In the genomic region with DNA sequence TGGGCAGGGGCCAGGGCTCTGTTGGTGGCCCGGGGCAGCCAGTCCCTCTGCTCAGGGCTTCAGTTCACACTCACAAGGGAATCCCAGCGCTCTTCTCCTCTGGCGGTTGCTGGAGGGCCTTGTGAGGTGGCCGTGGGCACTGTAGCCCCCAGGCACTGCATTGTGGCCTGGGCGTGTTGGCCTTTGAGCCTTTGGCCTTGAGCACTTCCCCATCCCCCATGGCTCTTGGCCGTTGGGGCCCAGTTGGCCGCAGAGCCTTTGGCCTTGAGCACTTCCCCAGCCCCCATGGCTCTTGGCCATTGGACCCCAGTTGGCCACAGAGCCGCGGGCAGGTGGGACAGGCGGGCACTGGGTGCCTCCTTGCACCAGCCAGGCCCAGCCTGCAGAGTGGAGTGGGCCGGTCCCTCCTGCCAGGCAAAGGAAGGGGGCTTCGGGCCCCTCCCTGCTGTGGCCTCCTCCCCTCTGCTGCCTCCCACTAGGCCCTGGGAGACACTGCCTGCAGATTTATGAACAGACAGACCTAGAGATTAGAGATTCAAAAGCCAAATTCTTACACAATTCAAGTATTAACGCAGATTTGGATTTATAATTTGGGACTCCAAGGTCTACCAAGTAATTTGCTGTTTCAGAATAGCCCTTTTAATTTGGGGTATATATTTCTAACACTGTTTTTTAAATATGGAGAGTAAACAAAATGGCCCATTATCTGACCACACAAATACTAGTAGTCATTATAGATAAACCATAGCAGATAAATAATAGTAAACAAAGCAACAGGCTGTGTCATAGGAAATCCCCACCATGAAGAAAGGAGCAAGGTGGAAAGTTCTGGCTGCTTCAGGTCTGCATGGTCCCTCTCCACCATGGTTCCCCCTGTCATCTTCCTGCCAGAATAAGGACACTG, we compare ENCODE assay signal across 12 cellular contexts. TPM values are rescaled to one million over a fixed set of nuclear protein-coding genes. Genes with fewer than 3 reads are reported as not detected.
A peak's percentile ranks its signal among the peaks of the same experiment; 100 is the strongest.
DNase-seq lines count a peak whose midpoint lies in the region; ATAC-seq and TF ChIP-seq lines count a peak whose summit lies in the region.
"Had no signal": no experiment of that assay in that cellular context is flagged by ENCODE, and none has a peak within 500 bp of the region (broad histone marks: within the 10 kb centered on the region; RNA-seq: fewer than 3 reads in every experiment).

No MANE protein-coding gene starts in this region.

- H3K4me1 ChIP-seq in body of pancreas: peaks cover 58% of the 10 kb centered on the region
- H3K4me1 ChIP-seq in iPS-15b (ENCODE audit: control insufficient read depth, insufficient read depth, low read length): peaks cover 5% of the 10 kb centered on the region

- H3K4me1 Mint-ChIP-seq in HFFc6 (ENCODE audit: low read depth): no peaks in the 10 kb centered on the region; the same call in 1 of the 2 replicates

- H3K36me3 ChIP-seq in H7 (replicated peaks; ENCODE audit: control insufficient read depth, insufficient read depth, low read length) (peaks cover 3% of the 10 kb centered on the region), body of pancreas (replicated peaks in 1 of 2; ENCODE audit: insufficient read depth in 1 of 2, low read depth in 2 of 2) (no peaks in the 10 kb centered on the region), iPS-15b (ENCODE audit: control insufficient read depth, insufficient read depth, low read length) (no peaks in the 10 kb centered on the region)

- peak overlapping the region; percentile 19 to 68 (median 44) for H3K27ac ChIP-seq in body of pancreas

- H3K9me3 ChIP-seq in body of pancreas (no peaks in the 10 kb centered on the region), iPS-15b (ENCODE audit: control insufficient read depth, insufficient read depth, low read length) (no peaks in the 10 kb centered on the region)

- ATAC-seq in body of pancreas (no peak), sciatic nerve (peak; percentile 36)
- ATAC-seq: CD8-positive, alpha-beta T cell had no signal

- H3K27me3 ChIP-seq in H7 (ENCODE audit: control insufficient read depth, insufficient read depth, low read length) (no peaks in the 10 kb centered on the region), body of pancreas (no peaks in the 10 kb centered on the region), iPS-15b (ENCODE audit: control insufficient read depth, insufficient read depth, low read length) (no peaks in the 10 kb centered on the region)

- no peak overlapping the region for H3K4me3 Mint-ChIP-seq in HFFc6
- H3K4me3 Mint-ChIP-seq: CD8-positive, alpha-beta T cell had no signal

- H3K36me3 Mint-ChIP-seq in HFFc6 (ENCODE audit: low read depth): no peaks in the 10 kb centered on the region

- no peak for TF ChIP-seq POLR2A in body of pancreas (IDR thresholded peaks at IDR 0.05)

- no peak overlapping the region; the same call in 1 of the 2 replicates for H3K27ac Mint-ChIP-seq in HFFc6
- H3K27ac Mint-ChIP-seq: CD8-positive, alpha-beta T cell had no signal

- no peaks in the 10 kb centered on the region for H3K9me3 Mint-ChIP-seq in HFFc6
- H3K9me3 Mint-ChIP-seq: CD8-positive, alpha-beta T cell had no signal

- intact Hi-C loops in body of pancreas (cut with DNase I): no loop called here
- intact Hi-C loops in sciatic nerve (cut with DNase I): no loop called here

- no peak overlapping the region for H3K9ac ChIP-seq in iPS-15b (ENCODE audit: low read depth, low read length)

- H3K4me3 ChIP-seq in H7 (ENCODE audit: insufficient read depth, low read depth, low read length) (peak overlapping the region; percentile 12), body of pancreas (no peak overlapping the region), iPS-15b (ENCODE audit: low read depth, low read length) (peak overlapping the region; percentile 35)

- TF ChIP-seq CTCF in body of pancreas (IDR thresholded peaks at IDR 0.05) (no peak), HFFc6 (IDR thresholded peaks at IDR 0.05) (no peak)

- peak; percentile 70 for DNase-seq in H7
- no peak for DNase-seq in body of pancreas
- no peak for DNase-seq in sciatic nerve (ENCODE audit: low spot score)
- DNase-seq in NCI-H510A (lab: John Stamatoyannopoulos, UW): no peak
- no peak for DNase-seq in stimulated activated CD4-positive, alpha-beta T cell treated with anti-CD3 and anti-CD28 coated beads, Interleukin-1b, Interleukin-23, amount 100 ng/mL, for 48 hours
- no peak for DNase-seq in HFFc6
- no peak for DNase-seq in HuH-7 (ENCODE audit: low spot score)
- DNase-seq: CD8-positive, alpha-beta T cell; effector CD8-positive, alpha-beta T cell; KBM-7; RPMI8226 had no signal

- WGBS in body of pancreas, 2 donors: 20 to 49% methylated on average over 2 to 9 of the region's 13 CpGs

- H3K27me3 Mint-ChIP-seq in HFFc6 (ENCODE audit: insufficient read depth): peaks cover 4% of the 10 kb centered on the region; the same call in 1 of the 2 replicates

RNA-seq across cellular contexts. Expression of a gene that starts 18.2 kb away (rescaled TPM):
- 3.3 and 5.0 TPM in 2 replicates for total RNA-seq in H7 (2014; rRNA removed; shearing (Covaris generic))
- total RNA-seq in body of pancreas (10 to 100 TPM; 22.1 to 23.6 TPM), sciatic nerve (33.9 TPM)
- 10 to 100 TPM; 24.8 to 30.6 (median 28.3) TPM for total RNA-seq in HFFc6 (2021; fragmentation: NEBNext Ultra II Directional; extraction: Animal tissue kit (Norgen Biotek cat#: 25700))

RNA-seq across cellular contexts. Expression of a gene that starts 18.3 kb away (rescaled TPM):
- 1.4 and 1.7 TPM in 2 replicates for total RNA-seq in H7 (2014; rRNA removed; shearing (Covaris generic))
- total RNA-seq in body of pancreas: 10 to 100 TPM; 85.6 to 98.2 TPM
- 155 TPM for total RNA-seq in sciatic nerve
- total RNA-seq in HFFc6 (2021; fragmentation: NEBNext Ultra II Directional; extraction: Animal tissue kit (Norgen Biotek cat#: 25700)): 100 to 1,000 TPM; 215 to 306 (median 234) TPM

RNA-seq across cellular contexts. Expression of a gene that starts 56.8 kb away (rescaled TPM):
- 35.8 and 40.8 TPM in 2 replicates for total RNA-seq in H7 (2014; rRNA removed; shearing (Covaris generic))
- 100 to 1,000 TPM in 1 of 2 donors, 10 to 100 TPM in 1; 36.6 to 150 TPM for total RNA-seq in body of pancreas
- total RNA-seq in sciatic nerve: 59.4 TPM
- total RNA-seq in HFFc6 (2021; fragmentation: NEBNext Ultra II Directional; extraction: Animal tissue kit (Norgen Biotek cat#: 25700)): 1 to 10 TPM; 1.5 to 3.3 (median 2.0) TPM

Comparison
In these comparisons a context has a peak if more than half of its experiments do, and no peak if none do; other contexts are left out.
1. H3K4me3 ChIP-seq: peak in H7 (single experiment) and iPS-15b (single experiment); none in body of pancreas (0 of 2).
2. RNA of a gene that starts 18.3 kb away (total RNA-seq): 215 to 306 TPM in HFFc6, 155 TPM in sciatic nerve (single experiment) and 85.6 to 98.2 TPM in body of pancreas; 1.4 to 1.7 TPM in H7; every median in the first group is over 10 times any median in the second.